8 cellular contexts compared by ENCODE assay signal in genomic region chr20:39050555-39050902, GRCh38.
DNase-seq lines count a peak whose midpoint lies in the region; ATAC-seq, FAIRE-seq and TF ChIP-seq lines count a peak whose summit lies in the region.

No MANE protein-coding gene starts in this region.

- no peaks in the 10 kb centered on the region for H3K9me2 ChIP-seq in HCT116 (ENCODE audit: insufficient read depth)

- TF ChIP-seq CTCF in A549 (IDR thresholded peaks at IDR 0.05) (no peak), HCT116 (IDR thresholded peaks at IDR 0.05 in 2 of 3, conservative IDR thresholded peaks at IDR 0.05 in 1 of 3; ENCODE audit: borderline replicate concordance in 1 of 3, insufficient read depth in 1 of 3, low read depth in 2 of 3, low read length in 2 of 3) (no peak), astrocyte of the spinal cord (IDR thresholded peaks at IDR 0.05; ENCODE audit: low read depth, low read length) (no peak)

- POLR2A ChIA-PET in A549 (lab: Yijun Ruan, JAX) (interaction anchor here (0.7 kb wide), 2 partner anchors 25 to 30 kb away, joined by 3 read pairs; no protein-coding TSS in a partner anchor), HCT116 (lab: Charles Lee) (no interaction called here)

- no peak for TF ChIP-seq EP300 in A549 (IDR thresholded peaks at IDR 0.05)

- no peaks in the 10 kb centered on the region for H3K79me2 ChIP-seq in HCT116 (ENCODE audit: insufficient read depth, low read length)

- no peak for FAIRE-seq in A549 (lab: Jason Lieb, UNC)

- no TSS peak for BruUV-seq in HCT116 (replicated peaks; lab: Mats Ljungman, UMichigan)

- no peaks in the 10 kb centered on the region for H3K36me3 ChIP-seq in HCT116 (ENCODE audit: control insufficient read depth in 1 of 2, insufficient read depth in 2 of 2, low read length in 2 of 2)
- H3K36me3 ChIP-seq in mesodermal cell (ENCODE audit: control insufficient read depth, insufficient read depth, low read length) = no peaks in the 10 kb centered on the region

- DNase-seq in A549 (ENCODE audit: low read depth in 1 of 2, low spot score in 1 of 2) = no peak
- no peak for DNase-seq in HCT116 (ENCODE audit: low read depth, low spot score)
- DNase-seq in astrocyte of the spinal cord (ENCODE audit: low read depth, low spot score) = no peak
- DNase-seq in NCI-H82 (lab: John Stamatoyannopoulos, UW) = no peak
- no peak for DNase-seq in DMS53 treated with DMSO at 0.1 percent for 48 hours (lab: John Stamatoyannopoulos, UW; ENCODE audit: unreplicated experiment)
- no peak for DNase-seq in inferior parietal cortex (ENCODE audit: extremely low spot score)
- DNase-seq in epidermal melanocyte (ENCODE audit: insufficient read length, low spot score) = no peak

- no peaks in the 10 kb centered on the region for H4K20me1 ChIP-seq in HCT116 (ENCODE audit: insufficient read depth)

- H3K4me3 ChIP-seq in A549 (peak overlapping the region; percentile 58), HCT116 (replicated peaks in 1 of 2; ENCODE audit: low read depth in 1 of 2, low read length in 2 of 2) (peak overlapping the region; percentile 56 to 66), astrocyte of the spinal cord (ENCODE audit: low read depth, low read length) (peak overlapping the region; percentile 60), mesodermal cell (ENCODE audit: extremely low read depth, insufficient read depth, low read length, poor library complexity, severe bottlenecking) (peak overlapping the region; percentile 50)

- 0 out of 3 replicates have a peak, but pooled peaks cover 4% of the 10 kb centered on the region for H3K4me1 ChIP-seq in A549
- peaks cover 4 to 15% of the 10 kb centered on the region in 2 experiments; a peak in 3 of 4 replicates for H3K4me1 ChIP-seq in HCT116 (ENCODE audit: control insufficient read depth in 1 of 2, insufficient read depth in 2 of 2, low read length in 2 of 2)
- H3K4me1 ChIP-seq in mesodermal cell (ENCODE audit: control insufficient read depth, insufficient read depth, low read length, poor library complexity, severe bottlenecking) = peaks cover 4% of the 10 kb centered on the region

- 0 out of 2 replicates have a peak overlapping the region, but pooled peaks have one; percentile 30 for H3K9ac ChIP-seq in HCT116 (ENCODE audit: low read length)

- ATAC-seq in A549 = no peak; a peak in 1 of 6 replicates
- ATAC-seq in HCT116 = no peak

- TF ChIP-seq RAD21 in A549 (conservative IDR thresholded peaks at IDR 0.05 in 1 of 2, IDR thresholded peaks at IDR 0.05 in 1 of 2) = no peak
- no peak for TF ChIP-seq RAD21 in HCT116 (IDR thresholded peaks at IDR 0.05; ENCODE audit: low read depth)

- RAD21 ChIA-PET in HCT116 (lab: Charles Lee; ENCODE audit: low non-redundant PET in 1 of 2, low total read pairs in 2 of 2, uncharacterized antibody in 2 of 2, unreplicated experiment in 2 of 2) = interaction anchor here in 1 of 2 experiments (0.7 kb wide), 2 partner anchors 32 to 139 kb away, joined by 3 read pairs; no protein-coding TSS in a partner anchor

- H2AFZ ChIP-seq in HCT116 (ENCODE audit: low read depth, low read length, poor library complexity, severe bottlenecking) = peak overlapping the region; percentile 89

- intact Hi-C loops in HCT116 (cut with micrococcal nuclease) = loop anchor here (1.0 kb wide), 1 partner anchor 31 kb away; no protein-coding TSS in a partner anchor

- no peaks in the 10 kb centered on the region for H3K9me3 ChIP-seq in A549
- no peaks in the 10 kb centered on the region for H3K9me3 ChIP-seq in HCT116 (ENCODE audit: control insufficient read depth in 1 of 2, insufficient read depth in 1 of 2, low read depth in 1 of 2, low read length in 2 of 2)
- H3K9me3 ChIP-seq in mesodermal cell (ENCODE audit: control insufficient read depth, low read length) = no peaks in the 10 kb centered on the region

- H3K4me2 ChIP-seq in A549 (peak overlapping the region; percentile 79), HCT116 (ENCODE audit: low read length) (peak overlapping the region; percentile 98)

- H3K27ac ChIP-seq in A549 = peak overlapping the region; percentile 80 to 93; a peak in 5 of 6 replicates
- H3K27ac ChIP-seq in HCT116 (ENCODE audit: low read depth, low read length) = no peak overlapping the region
- H3K27ac ChIP-seq in mesodermal cell (ENCODE audit: low read depth, low read length, severe bottlenecking) = no peak overlapping the region

- 73% methylated on average over 4 of the region's 4 CpGs for WGBS in A549 (ENCODE audit: missing lambda C conversion rate)
- 100% methylated on average over 2 of the region's 4 CpGs; no CpG with 5 or more reads in 1 of the 2 experiments for WGBS in mesodermal cell (ENCODE audit: insufficient coverage in 2 of 2), 2 experiments

- in situ Hi-C loops in astrocyte of the spinal cord (cut with HindIII; ENCODE audit: low sequenced_read_pairs) = no loop called here

- H3K27me3 ChIP-seq in HCT116 (ENCODE audit: insufficient read depth, low read length) = no peaks in the 10 kb centered on the region

- CTCF ChIA-PET in A549 (lab: Yijun Ruan, JAX) (interaction anchor here (0.6 to 16.6 kb wide), 25 partner anchors 9 to 1915 kb away, joined by 3 to 332 read pairs (median 4); partner anchors contain the start of gene FAM83D), HCT116 (lab: Charles Lee) (interaction anchor here (0.6 to 3.4 kb wide), 14 partner anchors 9 to 401 kb away, joined by 3 to 29 read pairs (median 4); no protein-coding TSS in a partner anchor)

- TF ChIP-seq POLR2A in A549 (IDR thresholded peaks at IDR 0.05; ENCODE audit: low read length) (no peak), HCT116 (IDR thresholded peaks at IDR 0.05; ENCODE audit: borderline replicate concordance, extremely low read depth, insufficient read depth, insufficient read length) (no peak)

TF ChIP-seq in A549, 52 proteins besides CTCF, POLR2A, EP300 and RAD21:
- TF ChIP-seq NPAS2 (CRISPR knock-in tag; IDR thresholded peaks at IDR 0.05; ENCODE audit: borderline replicate concordance) (no peak), TFCP2L1 (CRISPR knock-in tag; IDR thresholded peaks at IDR 0.05) (no peak), MYC (IDR thresholded peaks at IDR 0.05; ENCODE audit: borderline replicate concordance, low read length) (no peak), SREBF2 (IDR thresholded peaks at IDR 0.05) (no peak), NR3C1 (IDR thresholded peaks at IDR 0.05) (no peak), ZFP36 (IDR thresholded peaks at IDR 0.05; ENCODE audit: borderline replicate concordance, partially characterized antibody) (no peak), MAX (IDR thresholded peaks at IDR 0.05) (no peak), CBX2 (IDR thresholded peaks at IDR 0.05; ENCODE audit: borderline replicate concordance, low read depth) (no peak), HEYL (CRISPR knock-in tag; IDR thresholded peaks at IDR 0.05) (no peak), BHLHE40 (IDR thresholded peaks at IDR 0.05; ENCODE audit: low read depth, low read length) (no peak), TP53 (CRISPR knock-in tag; IDR thresholded peaks at IDR 0.05) (no peak), KDM1A (IDR thresholded peaks at IDR 0.05; ENCODE audit: low read depth) (no peak), ATOH8 (CRISPR knock-in tag; IDR thresholded peaks at IDR 0.05; ENCODE audit: low read depth) (no peak), RNF2 (IDR thresholded peaks at IDR 0.05; ENCODE audit: borderline replicate concordance, low read depth) (no peak), ESRRA (IDR thresholded peaks at IDR 0.05; ENCODE audit: borderline replicate concordance, low read length) (no peak)

TF ChIP-seq in HCT116, 20 proteins besides CTCF, POLR2A, EP300 and RAD21 (continues in another document):
- TF ChIP-seq REST (IDR thresholded peaks at IDR 0.05; ENCODE audit: low read depth) (no peak), SRF (IDR thresholded peaks at IDR 0.05; ENCODE audit: low read depth) (no peak), JUND (IDR thresholded peaks at IDR 0.05) (no peak), YY1 (IDR thresholded peaks at IDR 0.05; ENCODE audit: extremely low read depth, insufficient replicate concordance, low read depth, low read length) (no peak), EGR1 (IDR thresholded peaks at IDR 0.05; ENCODE audit: low read depth) (no peak), ELF1 (IDR thresholded peaks at IDR 0.05; ENCODE audit: borderline replicate concordance, low read depth) (no peak), EZH2 (IDR thresholded peaks at IDR 0.05) (no peak), FOSL1 (IDR thresholded peaks at IDR 0.05; ENCODE audit: low read depth) (no peak), SP1 (IDR thresholded peaks at IDR 0.05; ENCODE audit: low read depth) (no peak), EZH2phosphoT487 (IDR thresholded peaks at IDR 0.05; ENCODE audit: borderline replicate concordance) (no peak), CEBPB (IDR thresholded peaks at IDR 0.05; ENCODE audit: low read depth) (no peak), SIN3A (IDR thresholded peaks at IDR 0.05; ENCODE audit: low read depth) (no peak), ZNF274 (IDR thresholded peaks at IDR 0.05; ENCODE audit: low read depth, low read length) (no peak), TCF7L2 (IDR thresholded peaks at IDR 0.05; ENCODE audit: borderline replicate concordance, extremely low read depth, insufficient read depth, insufficient read length) (no peak)

Comparison
In these comparisons a context has a peak if more than half of its experiments do, and no peak if none do; other contexts are left out.
1. H3K27ac ChIP-seq: peak in A549 (2 of 2); none in HCT116 (single experiment) and mesodermal cell (single experiment).
2. Peak in every context shown above with its lines, with median percentiles within 50 percentile points of each other: H3K4me3 ChIP-seq.